ENCODE assay signal across 9 cellular contexts in genomic region chr9:104747245-104747564, GRCh38. TPM values are rescaled to one million over a fixed set of nuclear protein-coding genes. Genes with fewer than 3 reads are reported as not detected.
A peak's percentile ranks its signal among the peaks of the same experiment; 100 is the strongest.
DNase-seq lines count a peak whose midpoint lies in the region; ATAC-seq and TF ChIP-seq lines count a peak whose summit lies in the region.
"Had no signal": no experiment of that assay in that cellular context is flagged by ENCODE, and none has a peak within 500 bp of the region (broad histone marks: within the 10 kb centered on the region; RNA-seq: fewer than 3 reads in every experiment).

No MANE protein-coding gene starts in this region.

- peaks cover 26% of the 10 kb centered on the region for H3K4me1 Mint-ChIP-seq in activated CD4-positive, alpha-beta T cell treated with anti-CD3 and anti-CD28 coated beads, Interleukin-2, amount 10 ng/mL, durations not matched to agents 24 days and 14 days
- peaks cover 27% of the 10 kb centered on the region for H3K4me1 Mint-ChIP-seq in activated naive CD8-positive, alpha-beta T cell treated with anti-CD3 and anti-CD28 coated beads, Interleukin-2, amount 50 U/mL, for 24 hours

- DNase-seq in activated CD4-positive, alpha-beta T cell treated with anti-CD3 and anti-CD28 coated beads, Interleukin-2, amount 10 ng/mL, durations not matched to agents 24 days and 14 days: no peak
- DNase-seq in activated CD4-positive, alpha-beta T cell treated with anti-CD3 and anti-CD28 coated beads for 48 hours: no peak
- no peak for DNase-seq in activated naive CD8-positive, alpha-beta T cell treated with anti-CD3 and anti-CD28 coated beads, Interleukin-2, amount 50 U/mL, for 24 hours
- DNase-seq in kidney epithelial cell (ENCODE audit: low read depth) (no peak), HCEC 1CT (no peak), NOMO-1 (lab: John Stamatoyannopoulos, UW; ENCODE audit: unreplicated experiment in 2 of 2) (no peak)

- peak overlapping the region; percentile 92 for H3K27ac ChIP-seq in thymus (ENCODE audit: low read depth)

- H3K4me3 ChIP-seq in kidney epithelial cell (ENCODE audit: low read depth, low read length) (peak overlapping the region; percentile 82), thymus (ENCODE audit: low read length) (peak overlapping the region; percentile 75)

- H3K27me3 ChIP-seq in kidney epithelial cell (ENCODE audit: control insufficient read depth, insufficient read depth, low read length): no peaks in the 10 kb centered on the region
- H3K27me3 ChIP-seq in thymus (ENCODE audit: control insufficient read depth, insufficient read depth): no peaks in the 10 kb centered on the region

- H3K27me3 Mint-ChIP-seq in activated CD4-positive, alpha-beta T cell treated with anti-CD3 and anti-CD28 coated beads, Interleukin-2, amount 10 ng/mL, durations not matched to agents 24 days and 14 days: no peaks in the 10 kb centered on the region
- H3K27me3 Mint-ChIP-seq in activated naive CD8-positive, alpha-beta T cell treated with anti-CD3 and anti-CD28 coated beads, Interleukin-2, amount 50 U/mL, for 24 hours: no peaks in the 10 kb centered on the region

- H3K27ac Mint-ChIP-seq in activated CD4-positive, alpha-beta T cell treated with anti-CD3 and anti-CD28 coated beads, Interleukin-2, amount 10 ng/mL, durations not matched to agents 24 days and 14 days: peak overlapping the region; percentile 96
- H3K27ac Mint-ChIP-seq in activated naive CD8-positive, alpha-beta T cell treated with anti-CD3 and anti-CD28 coated beads, Interleukin-2, amount 50 U/mL, for 24 hours: peak overlapping the region; percentile 94

- peaks cover 8% of the 10 kb centered on the region for H3K36me3 Mint-ChIP-seq in activated CD4-positive, alpha-beta T cell treated with anti-CD3 and anti-CD28 coated beads, Interleukin-2, amount 10 ng/mL, durations not matched to agents 24 days and 14 days (ENCODE audit: low read depth)
- peaks cover 2% of the 10 kb centered on the region for H3K36me3 Mint-ChIP-seq in activated naive CD8-positive, alpha-beta T cell treated with anti-CD3 and anti-CD28 coated beads, Interleukin-2, amount 50 U/mL, for 24 hours (ENCODE audit: low read depth)

- intact Hi-C loops in activated CD4-positive, alpha-beta T cell treated with anti-CD3 and anti-CD28 coated beads, Interleukin-2, amount 10 ng/mL, durations not matched to agents 24 days and 14 days (cut with micrococcal nuclease): loop anchor here (1.0 to 10.0 kb wide), 7 partner anchors 248 to 952 kb away; partner anchors contain the start of genes SLC44A1, SMC2 and TMEM38B

- 1% methylated on average over 9 of the region's 9 CpGs for WGBS in thymus

- ATAC-seq in activated naive CD8-positive, alpha-beta T cell treated with anti-CD3 and anti-CD28 coated beads, Interleukin-2, amount 50 U/mL, for 24 hours: no peak
- no peak for ATAC-seq in GM21528 (IDR thresholded peaks at IDR 0.05; ENCODE audit: low FRiP score, unreplicated experiment)

- H3K4me1 ChIP-seq in thymus (ENCODE audit: control insufficient read depth, insufficient read depth, low read length): peaks cover 7% of the 10 kb centered on the region

- H3K36me3 ChIP-seq in kidney epithelial cell (ENCODE audit: control insufficient read depth, insufficient read depth, low read length): no peaks in the 10 kb centered on the region
- H3K36me3 ChIP-seq in thymus (ENCODE audit: control insufficient read depth, insufficient read depth): no peaks in the 10 kb centered on the region

- no peaks in the 10 kb centered on the region for H3K9me3 ChIP-seq in thymus (ENCODE audit: control insufficient read depth)

- no peaks in the 10 kb centered on the region for H3K9me3 Mint-ChIP-seq in activated CD4-positive, alpha-beta T cell treated with anti-CD3 and anti-CD28 coated beads, Interleukin-2, amount 10 ng/mL, durations not matched to agents 24 days and 14 days
- no peaks in the 10 kb centered on the region for H3K9me3 Mint-ChIP-seq in activated naive CD8-positive, alpha-beta T cell treated with anti-CD3 and anti-CD28 coated beads, Interleukin-2, amount 50 U/mL, for 24 hours

- peak overlapping the region; percentile 93 for H3K4me3 Mint-ChIP-seq in activated CD4-positive, alpha-beta T cell treated with anti-CD3 and anti-CD28 coated beads, Interleukin-2, amount 10 ng/mL, durations not matched to agents 24 days and 14 days
- H3K4me3 Mint-ChIP-seq in activated naive CD8-positive, alpha-beta T cell treated with anti-CD3 and anti-CD28 coated beads, Interleukin-2, amount 50 U/mL, for 24 hours: peak overlapping the region; percentile 91

- TF ChIP-seq CTCF in kidney epithelial cell (IDR thresholded peaks at IDR 0.05; ENCODE audit: insufficient read depth, low read length, poor library complexity, severe bottlenecking): no peak

RNA-seq across cellular contexts. Expression of gene NIPSNAP3A, which starts 0.3 kb away (rescaled TPM):
- total RNA-seq in activated CD4-positive, alpha-beta T cell treated with anti-CD3 and anti-CD28 coated beads, Interleukin-2, amount 10 ng/mL, durations not matched to agents 24 days and 14 days: 9.4 and 10.8 TPM in 2 replicates
- total RNA-seq in kidney epithelial cell: 25.2 and 29.3 TPM in 2 replicates
- polyA plus RNA-seq in thymus: 25.1 TPM

RNA-seq across cellular contexts. Expression of gene NIPSNAP3B, which starts 16.7 kb away (rescaled TPM):
- total RNA-seq in activated CD4-positive, alpha-beta T cell treated with anti-CD3 and anti-CD28 coated beads, Interleukin-2, amount 10 ng/mL, durations not matched to agents 24 days and 14 days: 0.19 and 0.66 TPM in 2 replicates
- total RNA-seq in kidney epithelial cell: 0.27 and 2.3 TPM in 2 replicates
- 2.9 TPM for polyA plus RNA-seq in thymus

RNA-seq across cellular contexts. Expression of gene OR13D1, which starts 52.9 kb away (rescaled TPM):
- not detected in 2 replicates for total RNA-seq in activated CD4-positive, alpha-beta T cell treated with anti-CD3 and anti-CD28 coated beads, Interleukin-2, amount 10 ng/mL, durations not matched to agents 24 days and 14 days
- not detected in 2 replicates for total RNA-seq in kidney epithelial cell
- not detected for polyA plus RNA-seq in thymus
- total RNA-seq: dermis microvascular lymphatic vessel endothelial cell had no signal
